Comparison of ENCODE assay signal across 1 cellular context in the genomic region with DNA sequence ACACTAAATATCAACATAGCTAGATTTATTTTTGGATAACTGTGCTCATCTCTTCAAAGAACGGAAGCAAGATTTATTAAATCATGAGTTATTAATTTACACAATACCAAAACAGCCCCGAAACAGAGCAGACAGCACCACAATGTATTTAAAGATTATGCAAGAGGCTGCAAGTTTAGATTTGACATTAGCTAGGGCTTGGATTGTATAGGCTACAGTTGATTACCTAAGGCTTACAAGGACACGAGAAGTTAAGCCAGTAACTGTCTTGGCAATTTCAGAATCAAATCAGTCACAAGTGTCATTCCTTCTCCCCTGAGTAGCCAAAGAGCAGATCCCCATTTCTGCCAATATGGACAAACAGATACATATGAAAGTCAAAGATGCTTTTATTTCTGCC.
TF ChIP-seq lines count a peak whose summit lies in the region.

No MANE protein-coding gene starts in this region.

TF ChIP-seq in GM23338, 12 proteins besides CTCF, POLR2A, EP300 and RAD21 (continued from another document):
- TF ChIP-seq ETS1 (IDR thresholded peaks at IDR 0.05): no peak
TF ChIP-seq in GM23338: peak in this region for 0.
